ENCODE assay signal across 23 cellular contexts in the genomic region with DNA sequence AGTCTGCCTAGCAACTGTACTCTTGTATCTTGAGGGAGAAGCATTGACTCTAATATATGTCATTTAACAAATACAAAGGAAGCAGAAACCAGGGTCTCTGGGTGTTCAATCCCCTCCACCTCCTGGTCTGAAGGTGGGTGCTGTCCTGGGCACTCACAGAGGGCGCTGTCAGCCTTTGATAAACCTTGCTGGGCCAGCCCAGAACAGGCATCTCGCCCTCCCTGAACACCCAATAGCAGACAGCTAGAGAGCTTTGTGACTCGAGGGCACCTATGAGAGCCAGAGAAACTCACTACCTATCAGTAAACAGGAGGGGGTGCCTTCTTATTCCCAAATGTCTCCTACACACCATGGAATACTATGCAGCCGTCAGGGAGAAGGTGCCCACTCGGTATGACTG. TPM values are rescaled to one million over a fixed set of nuclear protein-coding genes. Genes with fewer than 3 reads are reported as not detected.
"Had no signal": no experiment of that assay in that cellular context is flagged by ENCODE, and none has a peak within 500 bp of the region (broad histone marks: within the 10 kb centered on the region; RNA-seq: fewer than 3 reads in every experiment).

No MANE protein-coding gene starts in this region.

- H3K9me3 Mint-ChIP-seq: stimulated activated naive CD8-positive, alpha-beta T cell treated with anti-CD3 and anti-CD28 coated beads, Interleukin-15, Interleukin-2, amounts not matched to agents 100 ng/mL and 50 ng/mL, for 24 hours had no signal

- H3K4me3 ChIP-seq: body of pancreas, hepatocyte, left lung, tibial nerve had no signal

- H2AFZ ChIP-seq: hepatocyte had no signal

- H3K4me1 Mint-ChIP-seq: activated naive CD8-positive, alpha-beta T cell treated with anti-CD3 and anti-CD28 coated beads for 36 hours had no signal

- H3K9me3 ChIP-seq: body of pancreas had no signal

- H3K4me1 ChIP-seq: body of pancreas had no signal

- H3K4me2 ChIP-seq: hepatocyte had no signal

- H3K27ac ChIP-seq: body of pancreas, epithelial cell of prostate, hepatocyte, left lung, tibial nerve had no signal

- H3K79me2 ChIP-seq: hepatocyte had no signal

- H3K27ac Mint-ChIP-seq: activated naive CD8-positive, alpha-beta T cell treated with anti-CD3 and anti-CD28 coated beads for 36 hours; effector memory CD8-positive, alpha-beta T cell; nephron; stimulated activated naive CD8-positive, alpha-beta T cell treated with anti-CD3 and anti-CD28 coated beads, Interleukin-15, Interleukin-2, amounts not matched to agents 100 ng/mL and 50 ng/mL, for 24 hours; T-helper 1 cell treated with Interleukin-12 subunit alpha and Interleukin-12 subunit beta and Interleukin-4 antibody, amounts not matched to agents 30 μg/mL and 1 μg/mL, for 36 hours had no signal

- H3K27me3 ChIP-seq: body of pancreas had no signal

- DNase-seq: activated CD4-positive, alpha-beta T cell treated with anti-CD3 and anti-CD28 coated beads, Interleukin-2, amount 50 U/mL, for 4 hours; activated naive CD8-positive, alpha-beta T cell treated with anti-CD3 and anti-CD28 coated beads for 36 hours; amygdala; body of pancreas; effector memory CD8-positive, alpha-beta T cell; foreskin fibroblast; left lung; midbrain; occipital lobe; posterior cingulate gyrus; retina; stimulated activated CD4-positive, alpha-beta T cell treated with anti-CD3 and anti-CD28 coated beads, Interleukin-2, amount 100 ng/mL, for 24 hours had no signal

- H3K36me3 ChIP-seq: left lung, tibial nerve had no signal

- ATAC-seq: body of pancreas; effector memory CD8-positive, alpha-beta T cell; left lung had no signal

- H3K4me3 Mint-ChIP-seq: activated naive CD8-positive, alpha-beta T cell treated with anti-CD3 and anti-CD28 coated beads for 36 hours; effector memory CD8-positive, alpha-beta T cell; nephron; stimulated activated naive CD8-positive, alpha-beta T cell treated with anti-CD3 and anti-CD28 coated beads, Interleukin-15, Interleukin-2, amounts not matched to agents 100 ng/mL and 50 ng/mL, for 24 hours; T-helper 1 cell treated with Interleukin-12 subunit alpha and Interleukin-12 subunit beta and Interleukin-4 antibody, amounts not matched to agents 30 μg/mL and 1 μg/mL, for 36 hours had no signal

RNA-seq across cellular contexts. Expression of gene PIPOX, which starts 6.4 kb away (rescaled TPM):
- polyA plus RNA-seq: keratinocyte had no signal

RNA-seq across cellular contexts. Expression of gene SEZ6, which starts 30.8 kb away (rescaled TPM):
- total RNA-seq: activated CD8-positive, alpha-beta memory T cell treated with anti-CD3 and anti-CD28 coated beads for 36 hours; activated naive CD8-positive, alpha-beta T cell treated with anti-CD3 and anti-CD28 coated beads for 36 hours; body of pancreas; cardiac septum; dermis microvascular lymphatic vessel endothelial cell; glomerular endothelial cell; tibial nerve had no signal
- polyA plus RNA-seq: keratinocyte had no signal
